8 cellular contexts compared by ENCODE assay signal in the genomic region with DNA sequence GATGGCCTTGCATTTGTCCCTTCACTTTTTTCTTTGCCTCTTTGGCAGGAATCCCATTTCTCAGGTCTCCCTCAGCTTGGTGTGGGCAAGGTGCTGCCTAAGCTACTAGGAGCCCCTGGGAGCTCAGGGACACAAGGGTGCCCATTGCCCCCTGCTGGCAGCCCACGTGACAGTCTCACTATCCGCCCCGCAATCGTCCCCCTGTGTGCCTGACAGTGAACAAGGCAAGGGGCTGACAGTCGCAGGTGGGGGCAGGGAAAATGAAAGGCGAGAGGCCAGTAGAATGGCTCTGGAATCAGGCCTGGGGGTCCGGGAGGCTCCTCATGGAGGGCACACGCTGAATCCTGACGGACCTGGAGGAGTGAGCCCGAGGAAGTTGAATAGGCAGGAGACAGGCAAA. TPM values are rescaled to one million over a fixed set of nuclear protein-coding genes. Genes with fewer than 3 reads are reported as not detected.
DNase-seq lines count a peak whose midpoint lies in the region; ATAC-seq and TF ChIP-seq lines count a peak whose summit lies in the region.

No MANE protein-coding gene starts in this region.

- no peaks in the 10 kb centered on the region for H3F3A ChIP-seq in DOHH2 (ENCODE audit: control insufficient read depth, insufficient read depth)

- no peaks in the 10 kb centered on the region for H3K9me2 ChIP-seq in DOHH2 (replicated peaks; ENCODE audit: control insufficient read depth, low read length)

- POLR2A ChIA-PET in naive thymus-derived CD8-positive, alpha-beta T cell (lab: Charles Lee): interaction anchor here (0.6 to 2.7 kb wide), 18 partner anchors 10 to 323 kb away, joined by 3 to 49 read pairs (median 4); a partner anchor contains a TSS

- H3K9me3 ChIP-seq in DOHH2 (ENCODE audit: control insufficient read depth, insufficient read depth, low read length): no peaks in the 10 kb centered on the region

- H3K4me3 ChIP-seq in DOHH2 (ENCODE audit: low read length): no peak overlapping the region
- H3K4me3 ChIP-seq in NB4 (ENCODE audit: low read depth, low read length): no peak overlapping the region
- no peak overlapping the region for H3K4me3 ChIP-seq in astrocyte of the spinal cord (ENCODE audit: low read depth, low read length)

- no peaks in the 10 kb centered on the region for H3K27me3 ChIP-seq in DOHH2 (ENCODE audit: control insufficient read depth, low read length)

- no peaks in the 10 kb centered on the region for H3K79me2 ChIP-seq in DOHH2 (ENCODE audit: control insufficient read depth, low read length)

- H3K4me3 Mint-ChIP-seq in naive thymus-derived CD8-positive, alpha-beta T cell: peak overlapping the region in 4 of 10 donors; percentile 18 to 63 (median 45)

- peaks cover 25 to 53% (median 43%) of the 10 kb centered on the region in 4 donors for H3K4me1 Mint-ChIP-seq in naive thymus-derived CD8-positive, alpha-beta T cell

- H4K20me1 ChIP-seq in DOHH2 (ENCODE audit: control insufficient read depth, insufficient read depth, low read depth, low read length): no peaks in the 10 kb centered on the region

- H3K36me3 ChIP-seq in DOHH2 (ENCODE audit: control insufficient read depth, low read length): no peaks in the 10 kb centered on the region

- in situ Hi-C loops in astrocyte of the spinal cord (cut with HindIII; ENCODE audit: low sequenced_read_pairs): no loop called here

- H3K27ac Mint-ChIP-seq in naive thymus-derived CD8-positive, alpha-beta T cell: peak overlapping the region in 9 of 10 donors; percentile 27 to 92 (median 65)

- H3K36me3 Mint-ChIP-seq in naive thymus-derived CD8-positive, alpha-beta T cell: peaks cover 0 to 3% (median 0%) of the 10 kb centered on the region in 3 donors

- peak; percentile 60 for TF ChIP-seq CTCF in DOHH2 (IDR thresholded peaks at IDR 0.05; ENCODE audit: low read depth, low read length, poor library complexity, severe bottlenecking)
- peak; percentile 27 for TF ChIP-seq CTCF in NB4 (IDR thresholded peaks at IDR 0.05; ENCODE audit: low read depth, low read length)
- TF ChIP-seq CTCF in astrocyte of the spinal cord (IDR thresholded peaks at IDR 0.05; ENCODE audit: low read depth, low read length): peak; percentile 42

- no peak for TF ChIP-seq POLR2A in NB4 (IDR thresholded peaks at IDR 0.05; ENCODE audit: extremely low read depth, insufficient read length)

- no peak overlapping the region for H3K4me2 ChIP-seq in DOHH2 (ENCODE audit: low read length)

- peak in 1 of 2 donors; percentile 27 for ATAC-seq in naive thymus-derived CD8-positive, alpha-beta T cell
- no peak for ATAC-seq in GM19397 (IDR thresholded peaks at IDR 0.05; ENCODE audit: unreplicated experiment)

- no peak overlapping the region for H3K27ac ChIP-seq in DOHH2 (ENCODE audit: low read depth, low read length)

- DNase-seq in NB4 (ENCODE audit: low read depth) (peak; percentile 48), astrocyte of the spinal cord (ENCODE audit: low read depth, low spot score) (no peak), NOMO-1 treated with DMSO at 0.1 percent for 48 hours (lab: John Stamatoyannopoulos, UW; ENCODE audit: unreplicated experiment) (no peak), AG20443 (ENCODE audit: low spot score) (no peak), mesenteric fat pad (ENCODE audit: low spot score) (no peak)
- peak in 4 of 10 donors; percentile 14 to 28 (median 21) for DNase-seq in naive thymus-derived CD8-positive, alpha-beta T cell

- H3K27me3 Mint-ChIP-seq in naive thymus-derived CD8-positive, alpha-beta T cell: no peaks in the 10 kb centered on the region

- H3K4me1 ChIP-seq in DOHH2 (ENCODE audit: control insufficient read depth, low read length): peaks cover 28% of the 10 kb centered on the region

- H3K9me3 Mint-ChIP-seq in naive thymus-derived CD8-positive, alpha-beta T cell: no peaks in the 10 kb centered on the region

RNA-seq across cellular contexts. Expression of a gene that starts 2.0 kb away (rescaled TPM):
- total RNA-seq in naive thymus-derived CD8-positive, alpha-beta T cell: not detected
- under 1 TPM; 0.07 to 0.21 (median 0.07) TPM for polyA plus RNA-seq in naive thymus-derived CD8-positive, alpha-beta T cell
- 6.4 TPM for total RNA-seq in mesenteric fat pad

RNA-seq across cellular contexts. Expression of a gene that starts 8.9 kb away (rescaled TPM):
- 10 to 100 TPM; 31.3 to 31.6 TPM for total RNA-seq in naive thymus-derived CD8-positive, alpha-beta T cell
- polyA plus RNA-seq in naive thymus-derived CD8-positive, alpha-beta T cell: 10 to 100 TPM; 27.4 to 40.1 (median 30.1) TPM
- 79.4 TPM for total RNA-seq in mesenteric fat pad

RNA-seq across cellular contexts. Expression of a gene that starts 36.3 kb away (rescaled TPM):
- total RNA-seq in naive thymus-derived CD8-positive, alpha-beta T cell: 10 to 100 TPM; 89.8 to 97.1 TPM
- 10 to 100 TPM; 28.2 to 33.5 (median 31.4) TPM for polyA plus RNA-seq in naive thymus-derived CD8-positive, alpha-beta T cell
- 74.0 TPM for total RNA-seq in mesenteric fat pad

RNA-seq across cellular contexts. Expression of a gene that starts 52.8 kb away (rescaled TPM):
- 10 to 100 TPM; 27.3 to 29.4 TPM for total RNA-seq in naive thymus-derived CD8-positive, alpha-beta T cell
- 10 to 100 TPM; 40.9 to 51.0 (median 43.9) TPM for polyA plus RNA-seq in naive thymus-derived CD8-positive, alpha-beta T cell
- 36.2 TPM for total RNA-seq in mesenteric fat pad
